14 cellular contexts compared by ENCODE assay signal in the genomic region with DNA sequence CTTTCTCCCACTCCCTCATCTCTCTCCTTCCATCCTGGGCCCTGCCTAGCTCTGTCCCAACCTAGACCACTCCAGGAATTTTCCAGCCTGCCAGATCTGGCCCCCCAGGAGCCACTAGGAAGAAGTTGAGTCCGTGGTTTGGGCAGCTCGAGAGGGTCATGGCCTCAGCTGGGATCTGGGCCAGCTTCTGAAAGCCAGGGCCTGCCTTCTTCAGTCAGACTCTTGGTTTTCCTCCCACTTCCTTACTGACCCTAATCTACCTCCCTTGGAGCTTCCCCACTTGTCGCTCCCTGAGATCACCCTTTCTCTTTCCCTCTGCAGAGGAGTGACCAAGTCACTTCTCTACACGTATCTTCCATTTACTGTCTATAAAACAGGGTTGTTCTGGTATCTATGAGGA. TPM values are rescaled to one million over a fixed set of nuclear protein-coding genes. Genes with fewer than 3 reads are reported as not detected.
A peak's percentile ranks its signal among the peaks of the same experiment; 100 is the strongest.
DNase-seq lines count a peak whose midpoint lies in the region; ATAC-seq and TF ChIP-seq lines count a peak whose summit lies in the region.
"Had no signal": no experiment of that assay in that cellular context is flagged by ENCODE, and none has a peak within 500 bp of the region (broad histone marks: within the 10 kb centered on the region; RNA-seq: fewer than 3 reads in every experiment).

No MANE protein-coding gene starts in this region.

- no peaks in the 10 kb centered on the region for H3K4me1 ChIP-seq in endodermal cell (ENCODE audit: control insufficient read depth, insufficient read depth, low read length)
- H3K4me1 ChIP-seq in breast epithelium = no peaks in the 10 kb centered on the region

- H3K4me3 ChIP-seq in endodermal cell (ENCODE audit: low read length) (no peak overlapping the region), breast epithelium (no peak overlapping the region)
- H3K4me3 ChIP-seq: BLaER1 treated with 17β-estradiol and CSF1 and Interleukin-3, amounts not matched to agents 10 nM and 100 nM; heart left ventricle had no signal

- no peak overlapping the region for H3K9ac ChIP-seq in endodermal cell (ENCODE audit: extremely low read depth, low read length, poor library complexity, severe bottlenecking)
- H3K9ac ChIP-seq: KMS-11 had no signal

- peaks cover 5% of the 10 kb centered on the region for H3K4me1 Mint-ChIP-seq in endodermal cell
- H3K4me1 Mint-ChIP-seq in nephron progenitor cell = peaks cover 23% of the 10 kb centered on the region
- H3K4me1 Mint-ChIP-seq: memory B cell had no signal

- intact Hi-C loops in breast epithelium (cut with DNase I; ENCODE audit: low total_unique reads) = no loop called here
- intact Hi-C loops in head of caudate nucleus (cut with DNase I) = no loop called here

- H3K27ac ChIP-seq in endodermal cell (ENCODE audit: low read depth, low read length) (no peak overlapping the region), breast epithelium (peak overlapping the region in 1 of 2 donors; percentile 48)
- H3K27ac ChIP-seq: BLaER1 treated with 17β-estradiol and CSF1 and Interleukin-3, amounts not matched to agents 10 nM and 100 nM; heart left ventricle; KMS-11 had no signal

- 92 to 100% methylated on average over 2 to 3 of the region's 4 CpGs for WGBS in endodermal cell (ENCODE audit: insufficient coverage in 1 of 2, insufficient read length in 1 of 2), 2 experiments

- no peak for TF ChIP-seq POLR2A in breast epithelium (IDR thresholded peaks at IDR 0.05)

- H3K27ac Mint-ChIP-seq in endodermal cell = peak overlapping the region; percentile 46
- peak overlapping the region; percentile 84 for H3K27ac Mint-ChIP-seq in nephron progenitor cell

- no peak for ATAC-seq in HG02759 (IDR thresholded peaks at IDR 0.05; ENCODE audit: unreplicated experiment)
- ATAC-seq: activated T-cell treated with anti-CD3 and anti-CD28 coated beads, Interleukin-2, amount 50 U/mL, for 4 hours had no signal

- H3K36me3 ChIP-seq in endodermal cell (ENCODE audit: control insufficient read depth, insufficient read depth, low read length) = no peaks in the 10 kb centered on the region
- no peaks in the 10 kb centered on the region for H3K36me3 ChIP-seq in breast epithelium
- H3K36me3 ChIP-seq: BLaER1 treated with 17β-estradiol and CSF1 and Interleukin-3, amounts not matched to agents 10 nM and 100 nM; heart left ventricle had no signal

- no peak overlapping the region for H3K4me3 Mint-ChIP-seq in endodermal cell
- H3K4me3 Mint-ChIP-seq in nephron progenitor cell = no peak overlapping the region
- H3K4me3 Mint-ChIP-seq: activated T-cell treated with anti-CD3 and anti-CD28 coated beads, Interleukin-2, amount 50 U/mL, for 4 hours; memory B cell had no signal

- no peaks in the 10 kb centered on the region for H3K27me3 Mint-ChIP-seq in endodermal cell (ENCODE audit: insufficient read depth)
- no peaks in the 10 kb centered on the region for H3K27me3 Mint-ChIP-seq in nephron progenitor cell (ENCODE audit: low read depth, poor library complexity)
- H3K27me3 Mint-ChIP-seq: memory B cell had no signal

- DNase-seq in ELR (ENCODE audit: low read depth) = peak; percentile 48
- peak; percentile 31 for DNase-seq in RPMI7951 (ENCODE audit: low read depth)
- no peak for DNase-seq in endodermal cell
- no peak for DNase-seq in nephron progenitor cell
- no peak for DNase-seq in HUDEP-2 (lab: John Stamatoyannopoulos, UW; ENCODE audit: unreplicated experiment in 76 of 76)
- no peak for DNase-seq in breast epithelium (ENCODE audit: low spot score in 2 of 2)
- no peak for DNase-seq in head of caudate nucleus
- DNase-seq: activated T-cell treated with anti-CD3 and anti-CD28 coated beads, Interleukin-2, amount 50 U/mL, for 4 hours; caudate nucleus had no signal

- no peaks in the 10 kb centered on the region for H3K36me3 Mint-ChIP-seq in endodermal cell (ENCODE audit: low read depth)
- no peaks in the 10 kb centered on the region for H3K36me3 Mint-ChIP-seq in nephron progenitor cell (ENCODE audit: low read depth)
- H3K36me3 Mint-ChIP-seq: memory B cell had no signal

- TF ChIP-seq CTCF in endodermal cell (conservative IDR thresholded peaks at IDR 0.05) = no peak
- no peak for TF ChIP-seq CTCF in nephron progenitor cell (IDR thresholded peaks at IDR 0.05)
- no peak for TF ChIP-seq CTCF in breast epithelium (IDR thresholded peaks at IDR 0.05)

- H3K9me3 Mint-ChIP-seq in endodermal cell (no peaks in the 10 kb centered on the region), nephron progenitor cell (no peaks in the 10 kb centered on the region)
- H3K9me3 Mint-ChIP-seq: activated T-cell treated with anti-CD3 and anti-CD28 coated beads, Interleukin-2, amount 50 U/mL, for 4 hours; memory B cell had no signal

- H3K27me3 ChIP-seq in endodermal cell (ENCODE audit: control insufficient read depth, insufficient read depth, low read length, poor library complexity, severe bottlenecking) (no peaks in the 10 kb centered on the region), breast epithelium (no peaks in the 10 kb centered on the region)
- H3K27me3 ChIP-seq: BLaER1 treated with 17β-estradiol and CSF1 and Interleukin-3, amounts not matched to agents 10 nM and 100 nM; heart left ventricle had no signal

- no peaks in the 10 kb centered on the region for H3K9me3 ChIP-seq in endodermal cell (ENCODE audit: control insufficient read depth, low read length)
- H3K9me3 ChIP-seq in breast epithelium = no peaks in the 10 kb centered on the region
- H3K9me3 ChIP-seq: BLaER1 treated with 17β-estradiol and CSF1 and Interleukin-3, amounts not matched to agents 10 nM and 100 nM; heart left ventricle had no signal

RNA-seq across cellular contexts. Expression of a gene that starts 6.4 kb away (rescaled TPM):
- 12.1 and 20.0 TPM in 2 replicates for total RNA-seq in RPMI7951 (2014; rRNA removed; shearing (Covaris generic))
- total RNA-seq in endodermal cell (10 to 100 TPM; 66.3 to 69.3 TPM), breast epithelium (10 to 100 TPM; 16.0 to 21.6 (median 18.4) TPM)
- polyA plus RNA-seq in endodermal cell (2013, experiment 1 of 2) = 106 TPM
- 99.6 TPM for polyA plus RNA-seq in endodermal cell (2013, experiment 2 of 2)

RNA-seq across cellular contexts. Expression of a gene that starts 35.4 kb away (rescaled TPM):
- total RNA-seq in RPMI7951 (2014; rRNA removed; shearing (Covaris generic)) = 62.8 and 65.1 TPM in 2 replicates
- total RNA-seq in endodermal cell = 10 to 100 TPM; 64.1 to 80.9 TPM
- 51.6 TPM for polyA plus RNA-seq in endodermal cell (2013, experiment 1 of 2)
- polyA plus RNA-seq in endodermal cell (2013, experiment 2 of 2) = 48.6 TPM
- total RNA-seq in breast epithelium = 10 to 100 TPM; 80.0 to 90.0 (median 82.3) TPM

RNA-seq across cellular contexts. Expression of a gene that starts 39.5 kb away (rescaled TPM):
- 130 and 143 TPM in 2 replicates for total RNA-seq in RPMI7951 (2014; rRNA removed; shearing (Covaris generic))
- 100 to 1,000 TPM; 299 to 335 TPM for total RNA-seq in endodermal cell
- 143 TPM for polyA plus RNA-seq in endodermal cell (2013, experiment 1 of 2)
- 127 TPM for polyA plus RNA-seq in endodermal cell (2013, experiment 2 of 2)
- total RNA-seq in breast epithelium = 100 to 1,000 TPM; 235 to 298 (median 293) TPM

RNA-seq across cellular contexts. Expression of a gene that starts 41.4 kb away (rescaled TPM):
- 4.6 and 4.8 TPM in 2 replicates for total RNA-seq in RPMI7951 (2014; rRNA removed; shearing (Covaris generic))
- total RNA-seq in endodermal cell = 10 to 100 TPM; 15.3 to 19.6 TPM
- polyA plus RNA-seq in endodermal cell (2013, experiment 1 of 2) = 6.2 TPM
- 6.0 TPM for polyA plus RNA-seq in endodermal cell (2013, experiment 2 of 2)
- total RNA-seq in breast epithelium = 10 to 100 TPM in 2 of 3 donors, 1 to 10 TPM in 1; 9.8 to 29.6 (median 19.0) TPM

Comparison
In these comparisons a context has a peak if more than half of its experiments do, and no peak if none do; other contexts are left out.
1. DNase-seq: peak in ELR (single experiment) and RPMI7951 (single experiment); none in endodermal cell (single experiment), nephron progenitor cell (single experiment), HUDEP-2 (0 of 76), breast epithelium (0 of 2) and head of caudate nucleus (0 of 42).